ENCODE assay signal across 1 cellular context in the genomic region with DNA sequence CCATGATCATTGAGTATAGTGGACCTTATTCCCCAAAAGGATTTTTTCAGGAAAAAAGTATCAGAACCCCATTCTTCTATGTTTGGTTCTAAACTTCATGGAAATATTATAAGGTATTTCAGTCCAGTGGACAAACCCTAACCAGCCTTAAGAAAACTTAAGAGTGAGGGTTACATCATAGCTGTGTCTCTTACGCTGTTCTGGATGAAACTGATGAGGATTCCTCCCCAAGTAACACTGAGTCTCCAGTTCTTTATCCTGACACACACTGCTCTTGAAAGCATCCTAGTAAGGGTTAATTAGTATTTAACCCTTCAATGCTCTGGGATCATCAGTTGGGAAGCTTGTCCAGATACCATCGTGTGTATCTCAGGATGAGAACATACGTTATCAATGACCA.
TF ChIP-seq lines count a peak whose summit lies in the region.

No MANE protein-coding gene starts in this region.

TF ChIP-seq in A549, 52 proteins besides CTCF, POLR2A, EP300 and RAD21 (continued from another document):
- TF ChIP-seq RARB (CRISPR knock-in tag; IDR thresholded peaks at IDR 0.05) (no peak), FOSB (CRISPR knock-in tag; IDR thresholded peaks at IDR 0.05) (no peak), ZSCAN20 (CRISPR knock-in tag; IDR thresholded peaks at IDR 0.05) (no peak), ZFP36 (IDR thresholded peaks at IDR 0.05; ENCODE audit: borderline replicate concordance, partially characterized antibody) (no peak), CHD2 (IDR thresholded peaks at IDR 0.05; ENCODE audit: low read length, partially characterized antibody) (no peak), PHF8 (IDR thresholded peaks at IDR 0.05; ENCODE audit: borderline replicate concordance, low read depth) (no peak), EHF (CRISPR knock-in tag; IDR thresholded peaks at IDR 0.05) (no peak), KDM1A (IDR thresholded peaks at IDR 0.05; ENCODE audit: low read depth) (no peak), HMGXB4 (CRISPR knock-in tag; IDR thresholded peaks at IDR 0.05; ENCODE audit: borderline replicate concordance) (no peak), CBX2 (IDR thresholded peaks at IDR 0.05; ENCODE audit: borderline replicate concordance, low read depth) (no peak), RFX5 (IDR thresholded peaks at IDR 0.05) (no peak), PBX3 (IDR thresholded peaks at IDR 0.05) (no peak), KDM5A (IDR thresholded peaks at IDR 0.05) (no peak), MAFK (IDR thresholded peaks at IDR 0.05; ENCODE audit: partially characterized antibody) (no peak), TFCP2L1 (CRISPR knock-in tag; IDR thresholded peaks at IDR 0.05) (no peak), CHD4 (IDR thresholded peaks at IDR 0.05; ENCODE audit: borderline replicate concordance) (no peak), SREBF2 (IDR thresholded peaks at IDR 0.05) (no peak)
- TF ChIP-seq, protein P1, sequence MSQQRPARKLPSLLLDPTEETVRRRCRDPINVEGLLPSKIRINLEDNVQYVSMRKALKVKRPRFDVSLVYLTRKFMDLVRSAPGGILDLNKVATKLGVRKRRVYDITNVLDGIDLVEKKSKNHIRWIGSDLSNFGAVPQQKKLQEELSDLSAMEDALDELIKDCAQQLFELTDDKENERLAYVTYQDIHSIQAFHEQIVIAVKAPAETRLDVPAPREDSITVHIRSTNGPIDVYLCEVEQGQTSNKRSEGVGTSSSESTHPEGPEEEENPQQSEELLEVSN (IDR thresholded peaks at IDR 0.05; ENCODE audit: borderline replicate concordance, low read depth), result no peak
